ENCODE assay signal across 22 cellular contexts in genomic region chr13:85833938-85834337, GRCh38. TPM values are rescaled to one million over a fixed set of nuclear protein-coding genes. Genes with fewer than 3 reads are reported as not detected.
"Had no signal": no experiment of that assay in that cellular context is flagged by ENCODE, and none has a peak within 500 bp of the region (broad histone marks: within the 10 kb centered on the region; RNA-seq: fewer than 3 reads in every experiment).

No MANE protein-coding gene starts in this region.

- H3K4me2 ChIP-seq: PC-9 had no signal

- H3K27ac ChIP-seq: PC-9, VCaP had no signal

- ATAC-seq: activated naive CD4-positive, alpha-beta T cell treated with anti-CD3 and anti-CD28 coated beads, Interleukin-2, amount 50 U/mL, for 72 hours; activated naive CD8-positive, alpha-beta T cell treated with anti-CD3 and anti-CD28 coated beads, Interleukin-2, amount 50 U/mL, for 24 hours; activated T-cell treated with anti-CD3 and anti-CD28 coated beads, Interleukin-2, amount 50 U/mL, for 4 hours had no signal

- H3K4me3 ChIP-seq: PC-9 had no signal

- DNase-seq: activated CD4-positive, alpha-beta memory T cell treated with anti-CD3 and anti-CD28 coated beads for 36 hours; activated CD4-positive, alpha-beta T cell treated with anti-CD3 and anti-CD28 coated beads, Interleukin-2, amount 10 ng/mL, durations not matched to agents 7 days and 5 days; activated CD4-positive, CD25-positive, alpha-beta regulatory T cell; activated CD8-positive, alpha-beta memory T cell treated with anti-CD3 and anti-CD28 coated beads for 24 hours; activated effector memory CD4-positive, alpha-beta T cell treated with anti-CD3 and anti-CD28 coated beads, Interleukin-2, amount 50 U/mL, for 16 hours; activated naive CD4-positive, alpha-beta T cell treated with Interleukin-2 at 50 U/mL for 16 hours; activated naive CD8-positive, alpha-beta T cell treated with anti-CD3 and anti-CD28 coated beads, Interleukin-2, amount 50 U/mL, for 24 hours; activated T-cell treated with anti-CD3 and anti-CD28 coated beads, Interleukin-2, amount 50 U/mL, for 4 hours; amniotic stem cell; NCI-H1092; NCI-H1417 treated with DMSO at 0.1 percent for 48 hours; NCI-H1694; NCI-H2029 treated with DMSO at 0.1 percent for 48 hours; NCI-H345; NCI-H510A; NCI-H526 treated with DMSO at 0.1 percent for 48 hours; PC-9; SHP77 treated with DMSO at 0.1 percent for 48 hours; T-helper 2 cell; T1000 had no signal

RNA-seq across cellular contexts. Expression of gene SLITRK6, which starts 34.7 kb away (rescaled TPM):
- total RNA-seq: activated CD4-positive, alpha-beta memory T cell treated with anti-CD3 and anti-CD28 coated beads for 36 hours; activated CD4-positive, alpha-beta T cell treated with anti-CD3 and anti-CD28 coated beads, Interleukin-2, amount 10 ng/mL, durations not matched to agents 7 days and 5 days; activated naive CD4-positive, alpha-beta T cell treated with anti-CD3 and anti-CD28 coated beads, Interleukin-2, amount 50 U/mL, for 72 hours; activated T-cell treated with anti-CD3 and anti-CD28 coated beads, Interleukin-2, amount 50 U/mL, for 4 hours had no signal
